19 cellular contexts compared by ENCODE assay signal in genomic region chr3:174408310-174408709, GRCh38.
DNase-seq lines count a peak whose midpoint lies in the region; ATAC-seq and TF ChIP-seq lines count a peak whose summit lies in the region.
"Had no signal": no experiment of that assay in that cellular context is flagged by ENCODE, and none has a peak within 500 bp of the region (broad histone marks: within the 10 kb centered on the region; RNA-seq: fewer than 3 reads in every experiment).

No MANE protein-coding gene starts in this region.

- POLR2A ChIA-PET in AG04450 (lab: Yijun Ruan, JAX) = no interaction called here
- POLR2A ChIA-PET in CD8-positive, alpha-beta T cell (lab: Charles Lee) = no interaction called here

- H3K27ac ChIP-seq in AG04450 (ENCODE audit: low read depth, low read length) = no peak overlapping the region
- no peak overlapping the region for H3K27ac ChIP-seq in CD8-positive, alpha-beta T cell (ENCODE audit: low read depth, low read length)
- H3K27ac ChIP-seq: ascending aorta, KMS-11, neutrophil, right atrium auricular region, SJSA1, uterus had no signal

- 0 out of 2 replicates have a peak, but pooled peaks cover 2% of the 10 kb centered on the region for H3K9me3 ChIP-seq in AG04450 (ENCODE audit: control insufficient read depth, insufficient read depth, low read length)
- H3K9me3 ChIP-seq in CD8-positive, alpha-beta T cell (ENCODE audit: low read length) = no peaks in the 10 kb centered on the region
- H3K9me3 ChIP-seq: ascending aorta, neutrophil, right atrium auricular region, SJSA1, uterus had no signal

- CTCF ChIA-PET in AG04450 (lab: Charles Lee) = no interaction called here
- CTCF ChIA-PET in CD8-positive, alpha-beta T cell (lab: Charles Lee) = no interaction called here

- TF ChIP-seq CTCF in AG04450 (IDR thresholded peaks at IDR 0.05; ENCODE audit: low read depth, low read length) (no peak), cardiac fibroblast (IDR thresholded peaks at IDR 0.05; ENCODE audit: low read depth, low read length) (no peak)
- no peak for TF ChIP-seq CTCF in CD8-positive, alpha-beta T cell (IDR thresholded peaks at IDR 0.05)

- peaks cover 3% of the 10 kb centered on the region for H3K27me3 Mint-ChIP-seq in CD8-positive, alpha-beta T cell (ENCODE audit: low read depth)

- H3K36me3 ChIP-seq in CD8-positive, alpha-beta T cell (ENCODE audit: insufficient read depth, low read length) = no peaks in the 10 kb centered on the region
- H3K36me3 ChIP-seq: ascending aorta, neutrophil, right atrium auricular region, SJSA1, uterus had no signal

- no peaks in the 10 kb centered on the region for H3K36me3 Mint-ChIP-seq in CD8-positive, alpha-beta T cell

- no peaks in the 10 kb centered on the region for H3K9me3 Mint-ChIP-seq in CD8-positive, alpha-beta T cell

- H3K4me1 Mint-ChIP-seq in CD8-positive, alpha-beta T cell (ENCODE audit: low read depth) = no peaks in the 10 kb centered on the region

- no peak overlapping the region for H3K27ac Mint-ChIP-seq in CD8-positive, alpha-beta T cell

- intact Hi-C loops in left ventricle myocardium superior (cut with micrococcal nuclease) = no loop called here
- intact Hi-C loops in CD8-positive, alpha-beta T cell (cut with DNase I, micrococcal nuclease) = no loop called here

- DNase-seq in AG04450 (ENCODE audit: low read depth, low spot score) (peak; percentile 6), HT1080 (ENCODE audit: low read depth) (peak; percentile 46), cardiac fibroblast (ENCODE audit: low read depth in 2 of 2) (peak; percentile 33 to 56), iris pigment epithelial cell (ENCODE audit: low read depth) (peak; percentile 76), left ventricle myocardium superior (no peak), HK-2 (ENCODE audit: unreplicated experiment) (no peak)
- DNase-seq in CD8-positive, alpha-beta T cell = no peak
- no peak for DNase-seq in activated effector memory CD4-positive, alpha-beta T cell treated with Interleukin-2 at 50 U/mL for 16 hours
- DNase-seq: activated gamma-delta T cell treated with Interleukin-2 at 50 U/mL for 16 hours, hypothalamus, NCI-H1105 treated with DMSO at 0.1 percent for 48 hours, NCI-H526 treated with DMSO at 0.1 percent for 48 hours, uterus had no signal

- H3K4me3 ChIP-seq in AG04450 (ENCODE audit: low read depth, low read length) = no peak overlapping the region
- no peak overlapping the region for H3K4me3 ChIP-seq in cardiac fibroblast (replicated peaks in 1 of 2; ENCODE audit: low read depth in 2 of 2, low read length in 2 of 2)
- H3K4me3 ChIP-seq in CD8-positive, alpha-beta T cell (ENCODE audit: low read depth, low read length) = no peak overlapping the region
- H3K4me3 ChIP-seq: ascending aorta, GM12878, right atrium auricular region, SJSA1, uterus had no signal

- H3K4me1 ChIP-seq in CD8-positive, alpha-beta T cell (ENCODE audit: insufficient read depth, low read length) = no peaks in the 10 kb centered on the region
- H3K4me1 ChIP-seq: ascending aorta, right atrium auricular region, SJSA1, uterus had no signal

- no peak overlapping the region for H3K4me3 Mint-ChIP-seq in CD8-positive, alpha-beta T cell

- no peaks in the 10 kb centered on the region for H3K27me3 ChIP-seq in AG04450 (ENCODE audit: control insufficient read depth, insufficient read depth, low read length)
- H3K27me3 ChIP-seq in CD8-positive, alpha-beta T cell (ENCODE audit: insufficient read depth, low read length) = no peaks in the 10 kb centered on the region
- H3K27me3 ChIP-seq: ascending aorta, neutrophil, right atrium auricular region, SJSA1, uterus had no signal

- no peak for ATAC-seq in left ventricle myocardium superior
- ATAC-seq in CD8-positive, alpha-beta T cell = no peak
- ATAC-seq: GM12878 had no signal

Comparison
In these comparisons a context has a peak if more than half of its experiments do, and no peak if none do; other contexts are left out.
1. DNase-seq: peak in AG04450 (single experiment), HT1080 (single experiment), cardiac fibroblast (2 of 2) and iris pigment epithelial cell (single experiment); none in left ventricle myocardium superior (single experiment), CD8-positive, alpha-beta T cell (0 of 7), HK-2 (single experiment) and activated effector memory CD4-positive, alpha-beta T cell treated with Interleukin-2 at 50 U/mL for 16 hours (single experiment).